ENCODE assay signal across 8 cellular contexts in the genomic region with DNA sequence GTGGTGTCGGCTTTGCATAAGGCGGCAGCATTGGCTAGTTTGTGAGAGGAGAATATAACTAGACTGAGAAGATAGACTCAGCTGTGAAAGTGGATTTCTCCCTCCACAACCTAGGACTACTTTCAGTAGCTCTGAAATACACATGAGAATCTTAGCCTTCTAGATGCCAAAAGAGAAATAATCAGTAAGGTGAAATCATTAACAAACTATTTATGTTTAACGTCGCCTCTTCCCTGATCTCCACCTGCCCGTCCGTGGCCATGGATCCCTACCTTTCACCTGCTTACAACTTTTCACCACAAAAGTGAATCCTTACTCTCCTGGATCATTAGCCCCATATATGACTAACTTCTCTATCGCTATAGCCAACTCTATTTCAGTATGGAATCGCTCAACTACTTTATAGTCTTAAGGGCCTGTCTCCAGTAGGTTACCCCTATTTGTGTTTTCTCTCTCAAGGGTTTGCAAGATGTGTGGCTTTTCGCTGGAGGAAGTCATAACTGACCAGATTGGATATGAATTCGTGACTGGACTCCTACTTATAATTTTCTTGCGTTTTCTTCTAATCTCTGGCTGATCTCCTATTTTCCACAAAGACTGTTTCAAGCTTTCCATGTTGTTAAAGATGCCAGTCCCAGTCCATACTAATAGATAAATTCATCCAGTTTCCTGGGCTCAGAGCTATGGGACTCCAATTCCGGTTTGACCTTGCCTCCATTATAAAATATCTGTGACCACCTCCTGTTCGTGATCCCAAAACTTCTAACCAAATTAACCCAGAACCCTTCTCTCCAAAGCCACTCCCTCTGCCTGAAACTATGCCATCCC. TPM values are rescaled to one million over a fixed set of nuclear protein-coding genes. Genes with fewer than 3 reads are reported as not detected.
DNase-seq lines count a peak whose midpoint lies in the region; ATAC-seq and TF ChIP-seq lines count a peak whose summit lies in the region.

No MANE protein-coding gene starts in this region.

- no peak for ATAC-seq in WTC11
- peak in 7 of 8 donors; percentile 26 to 71 (median 65) for ATAC-seq in heart right ventricle
- ATAC-seq in HG03354 (IDR thresholded peaks at IDR 0.05; ENCODE audit: poor library complexity, severe bottlenecking, unreplicated experiment): no peak

- H3K9me3 ChIP-seq in heart right ventricle: peaks cover 0 to 1% (median 0%) of the 10 kb centered on the region in 11 donors

- DNase-seq in CD14-positive monocyte (ENCODE audit: low spot score) (no peak), HFF-Myc (ENCODE audit: extremely low read depth, low read depth) (no peak), WTC11 (ENCODE audit: low spot score) (no peak), heart right ventricle (no peak), skeletal muscle cell (ENCODE audit: low read depth) (no peak), glomerular visceral epithelial cell (ENCODE audit: extremely low spot score) (no peak), SKM-1 treated with dmso at 0.1 percent for 144 hours (lab: John Stamatoyannopoulos, UW; ENCODE audit: unreplicated experiment) (no peak)

- peak overlapping the region; percentile 92 to 99 (median 98) for H3K27ac Mint-ChIP-seq in CD14-positive monocyte
- peak overlapping the region; percentile 95 for H3K27ac Mint-ChIP-seq in WTC11

- H3K4me3 ChIP-seq in HFF-Myc (replicated peaks; ENCODE audit: low read depth, low read length): peak overlapping the region; percentile 76
- H3K4me3 ChIP-seq in heart right ventricle: peak overlapping the region; percentile 33 to 94 (median 71)
- H3K4me3 ChIP-seq in skeletal muscle cell (ENCODE audit: low read depth, low read length): peak overlapping the region; percentile 63

- H3K4me3 Mint-ChIP-seq in CD14-positive monocyte (peak overlapping the region; percentile 87 to 95), WTC11 (peak overlapping the region; percentile 73)

- H3K9me3 Mint-ChIP-seq in CD14-positive monocyte (no peaks in the 10 kb centered on the region), WTC11 (no peaks in the 10 kb centered on the region)

- H3K27me3 ChIP-seq in heart right ventricle: no peaks in the 10 kb centered on the region

- WGBS in heart right ventricle, 2 donors: 39 to 51% methylated on average over 13 of the region's 13 CpGs

- intact Hi-C loops in CD14-positive monocyte (cut with micrococcal nuclease): loop anchor here (5.0 to 10.0 kb wide), 7 partner anchors 111 to 679 kb away; a partner anchor contains a TSS
- intact Hi-C loops in heart right ventricle (cut with DNase I): loop anchor here in 9 of 10 donors (1.0 to 10.0 kb wide), 26 partner anchors 64 to 839 kb away; a partner anchor contains a TSS

- peak overlapping the region; percentile 87 to 99 (median 96) for H3K27ac ChIP-seq in heart right ventricle

- no peaks in the 10 kb centered on the region for H3K36me3 ChIP-seq in heart right ventricle

- POLR2A ChIA-PET in WTC11 (lab: Charles Lee): interaction anchor here (1.0 to 2.5 kb wide), 8 partner anchors 14 to 261 kb away, joined by 3 to 19 read pairs (median 6); a partner anchor contains a TSS

- H3K36me3 Mint-ChIP-seq in CD14-positive monocyte (no peaks in the 10 kb centered on the region), WTC11 (no peaks in the 10 kb centered on the region)

- H3K27me3 Mint-ChIP-seq in CD14-positive monocyte (ENCODE audit: low read depth in 3 of 3) (no peaks in the 10 kb centered on the region), WTC11 (ENCODE audit: low read depth) (no peaks in the 10 kb centered on the region)

- TF ChIP-seq CTCF in CD14-positive monocyte (IDR thresholded peaks at IDR 0.05) (no peak), HFF-Myc (IDR thresholded peaks at IDR 0.05; ENCODE audit: low read depth, low read length, missing control alignments) (no peak), WTC11 (IDR thresholded peaks at IDR 0.05) (no peak), heart right ventricle (IDR thresholded peaks at IDR 0.05) (peak in 4 of 9 donors; percentile 20 to 54 (median 46))

- CTCF ChIA-PET in WTC11 (lab: Charles Lee): interaction anchor here (0.8 to 3.9 kb wide), 38 partner anchors 11 to 678 kb away, joined by 3 to 81 read pairs (median 5); a partner anchor contains a TSS

- H3K4me1 ChIP-seq in heart right ventricle: peaks cover 4 to 43% (median 30%) of the 10 kb centered on the region in 9 donors

- peaks cover 46% of the 10 kb centered on the region for H3K4me1 Mint-ChIP-seq in CD14-positive monocyte
- peaks cover 42% of the 10 kb centered on the region for H3K4me1 Mint-ChIP-seq in WTC11

TF ChIP-seq in WTC11, 78 proteins besides CTCF, POLR2A, EP300 and RAD21 (continues in another document):
- no peak for TF ChIP-seq SP1 (CRISPR knock-in tag; conservative IDR thresholded peaks at IDR 0.05)
- no peak for TF ChIP-seq ATF1 (CRISPR knock-in tag; IDR thresholded peaks at IDR 0.05)
- TF ChIP-seq, protein P1, sequence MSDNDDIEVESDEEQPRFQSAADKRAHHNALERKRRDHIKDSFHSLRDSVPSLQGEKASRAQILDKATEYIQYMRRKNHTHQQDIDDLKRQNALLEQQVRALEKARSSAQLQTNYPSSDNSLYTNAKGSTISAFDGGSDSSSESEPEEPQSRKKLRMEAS (CRISPR knock-in tag; IDR thresholded peaks at IDR 0.05): no peak
- TF ChIP-seq, protein P2, sequence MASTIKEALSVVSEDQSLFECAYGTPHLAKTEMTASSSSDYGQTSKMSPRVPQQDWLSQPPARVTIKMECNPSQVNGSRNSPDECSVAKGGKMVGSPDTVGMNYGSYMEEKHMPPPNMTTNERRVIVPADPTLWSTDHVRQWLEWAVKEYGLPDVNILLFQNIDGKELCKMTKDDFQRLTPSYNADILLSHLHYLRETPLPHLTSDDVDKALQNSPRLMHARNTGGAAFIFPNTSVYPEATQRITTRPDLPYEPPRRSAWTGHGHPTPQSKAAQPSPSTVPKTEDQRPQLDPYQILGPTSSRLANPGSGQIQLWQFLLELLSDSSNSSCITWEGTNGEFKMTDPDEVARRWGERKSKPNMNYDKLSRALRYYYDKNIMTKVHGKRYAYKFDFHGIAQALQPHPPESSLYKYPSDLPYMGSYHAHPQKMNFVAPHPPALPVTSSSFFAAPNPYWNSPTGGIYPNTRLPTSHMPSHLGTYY (CRISPR knock-in tag; IDR thresholded peaks at IDR 0.05): no peak
- TF ChIP-seq CREB1 (CRISPR knock-in tag; IDR thresholded peaks at IDR 0.05): no peak
- TF ChIP-seq, protein P3, sequence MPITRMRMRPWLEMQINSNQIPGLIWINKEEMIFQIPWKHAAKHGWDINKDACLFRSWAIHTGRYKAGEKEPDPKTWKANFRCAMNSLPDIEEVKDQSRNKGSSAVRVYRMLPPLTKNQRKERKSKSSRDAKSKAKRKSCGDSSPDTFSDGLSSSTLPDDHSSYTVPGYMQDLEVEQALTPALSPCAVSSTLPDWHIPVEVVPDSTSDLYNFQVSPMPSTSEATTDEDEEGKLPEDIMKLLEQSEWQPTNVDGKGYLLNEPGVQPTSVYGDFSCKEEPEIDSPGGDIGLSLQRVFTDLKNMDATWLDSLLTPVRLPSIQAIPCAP (CRISPR knock-in tag; IDR thresholded peaks at IDR 0.05): no peak
- TF ChIP-seq ELF4 (CRISPR knock-in tag; IDR thresholded peaks at IDR 0.05; ENCODE audit: low read depth): no peak
- TF ChIP-seq, protein P4, sequence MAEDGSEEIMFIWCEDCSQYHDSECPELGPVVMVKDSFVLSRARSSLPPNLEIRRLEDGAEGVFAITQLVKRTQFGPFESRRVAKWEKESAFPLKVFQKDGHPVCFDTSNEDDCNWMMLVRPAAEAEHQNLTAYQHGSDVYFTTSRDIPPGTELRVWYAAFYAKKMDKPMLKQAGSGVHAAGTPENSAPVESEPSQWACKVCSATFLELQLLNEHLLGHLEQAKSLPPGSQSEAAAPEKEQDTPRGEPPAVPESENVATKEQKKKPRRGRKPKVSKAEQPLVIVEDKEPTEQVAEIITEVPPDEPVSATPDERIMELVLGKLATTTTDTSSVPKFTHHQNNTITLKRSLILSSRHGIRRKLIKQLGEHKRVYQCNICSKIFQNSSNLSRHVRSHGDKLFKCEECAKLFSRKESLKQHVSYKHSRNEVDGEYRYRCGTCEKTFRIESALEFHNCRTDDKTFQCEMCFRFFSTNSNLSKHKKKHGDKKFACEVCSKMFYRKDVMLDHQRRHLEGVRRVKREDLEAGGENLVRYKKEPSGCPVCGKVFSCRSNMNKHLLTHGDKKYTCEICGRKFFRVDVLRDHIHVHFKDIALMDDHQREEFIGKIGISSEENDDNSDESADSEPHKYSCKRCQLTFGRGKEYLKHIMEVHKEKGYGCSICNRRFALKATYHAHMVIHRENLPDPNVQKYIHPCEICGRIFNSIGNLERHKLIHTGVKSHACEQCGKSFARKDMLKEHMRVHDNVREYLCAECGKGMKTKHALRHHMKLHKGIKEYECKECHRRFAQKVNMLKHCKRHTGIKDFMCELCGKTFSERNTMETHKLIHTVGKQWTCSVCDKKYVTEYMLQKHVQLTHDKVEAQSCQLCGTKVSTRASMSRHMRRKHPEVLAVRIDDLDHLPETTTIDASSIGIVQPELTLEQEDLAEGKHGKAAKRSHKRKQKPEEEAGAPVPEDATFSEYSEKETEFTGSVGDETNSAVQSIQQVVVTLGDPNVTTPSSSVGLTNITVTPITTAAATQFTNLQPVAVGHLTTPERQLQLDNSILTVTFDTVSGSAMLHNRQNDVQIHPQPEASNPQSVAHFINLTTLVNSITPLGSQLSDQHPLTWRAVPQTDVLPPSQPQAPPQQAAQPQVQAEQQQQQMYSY (CRISPR knock-in tag; IDR thresholded peaks at IDR 0.05): no peak

RNA-seq across cellular contexts. Expression of a gene that starts 1.1 kb away (rescaled TPM):
- polyA plus RNA-seq in CD14-positive monocyte (1 to 10 TPM; 7.2 to 10.0 TPM), heart right ventricle (1 to 10 TPM; 8.0 to 9.0 TPM)
- total RNA-seq in WTC11 (2021) (14.9 to 20.7 TPM (median 17.7 TPM) in 3 replicates), heart right ventricle (10 to 100 TPM; 16.4 to 27.6 (median 19.8) TPM)

Comparison
In these comparisons a context has a peak if more than half of its experiments do, and no peak if none do; other contexts are left out.
1. ATAC-seq: peak in heart right ventricle (7 of 8); none in WTC11 (single experiment) and HG03354 (single experiment).
2. Peak in every context shown above with its lines, with median percentiles within 50 percentile points of each other: H3K4me3 ChIP-seq.